12 cellular contexts compared by ENCODE assay signal in genomic region chr6:2396856-2397640, GRCh38.
DNase-seq lines count a peak whose midpoint lies in the region; FAIRE-seq and TF ChIP-seq lines count a peak whose summit lies in the region.
"Had no signal": no experiment of that assay in that cellular context is flagged by ENCODE, and none has a peak within 500 bp of the region (broad histone marks: within the 10 kb centered on the region; RNA-seq: fewer than 3 reads in every experiment).

No MANE protein-coding gene starts in this region.

- H4K20me1 ChIP-seq in astrocyte (ENCODE audit: insufficient read depth, low read length) = no peaks in the 10 kb centered on the region

- H3K27me3 ChIP-seq in astrocyte (ENCODE audit: insufficient read depth, low read length) (no peaks in the 10 kb centered on the region), vagina (no peaks in the 10 kb centered on the region), WERI-Rb-1 (ENCODE audit: insufficient read depth, low read depth, severe bottlenecking) (peaks cover 34% of the 10 kb centered on the region)
- H3K27me3 ChIP-seq: colonic mucosa had no signal

- H3K4me3 Mint-ChIP-seq in astrocyte (ENCODE audit: unreplicated experiment) = no peak overlapping the region

- no peaks in the 10 kb centered on the region for H3K36me3 ChIP-seq in astrocyte (ENCODE audit: insufficient read depth, low read length)
- H3K36me3 ChIP-seq in vagina = no peaks in the 10 kb centered on the region
- H3K36me3 ChIP-seq in WERI-Rb-1 = no peaks in the 10 kb centered on the region
- H3K36me3 ChIP-seq: colonic mucosa had no signal

- H3K9me3 ChIP-seq in astrocyte (ENCODE audit: insufficient read depth, low read depth, low read length) (no peaks in the 10 kb centered on the region), vagina (no peaks in the 10 kb centered on the region), WERI-Rb-1 (ENCODE audit: severe bottlenecking) (peaks cover 7% of the 10 kb centered on the region)
- H3K9me3 ChIP-seq: colonic mucosa had no signal

- peak overlapping the region; percentile 76 for H3K4me2 ChIP-seq in astrocyte (ENCODE audit: low read length)

- intact Hi-C loops in vagina (cut with DNase I) = no loop called here

- peak overlapping the region; percentile 5 for H2AFZ ChIP-seq in astrocyte (ENCODE audit: low read depth, low read length)

- H3K9ac ChIP-seq in astrocyte (ENCODE audit: low read length) = peak overlapping the region; percentile 8

- H3K27me3 Mint-ChIP-seq in astrocyte (ENCODE audit: low read depth, unreplicated experiment) = peaks cover 16% of the 10 kb centered on the region
- H3K27me3 Mint-ChIP-seq: naive B cell had no signal

- H3K4me1 Mint-ChIP-seq in astrocyte (ENCODE audit: low read depth, unreplicated experiment) = no peaks in the 10 kb centered on the region
- H3K4me1 Mint-ChIP-seq: naive B cell had no signal

- H3K4me3 ChIP-seq in astrocyte (ENCODE audit: insufficient read depth, low read depth, low read length) = no peak overlapping the region
- H3K4me3 ChIP-seq in vagina = no peak overlapping the region
- H3K4me3 ChIP-seq in WERI-Rb-1 (ENCODE audit: low read depth, low read length) = no peak overlapping the region
- H3K4me3 ChIP-seq: colonic mucosa had no signal

- peaks cover 13% of the 10 kb centered on the region for H3K9me3 Mint-ChIP-seq in astrocyte (ENCODE audit: unreplicated experiment)

- H3K27ac Mint-ChIP-seq in astrocyte (ENCODE audit: unreplicated experiment) = no peak overlapping the region

- FAIRE-seq in astrocyte (lab: Jason Lieb, UNC) = no peak

- H3K79me2 ChIP-seq in astrocyte (ENCODE audit: insufficient read depth, low read length) = no peaks in the 10 kb centered on the region

- H3K4me1 ChIP-seq in astrocyte (ENCODE audit: insufficient read depth, low read length) = peaks cover 10% of the 10 kb centered on the region
- no peaks in the 10 kb centered on the region for H3K4me1 ChIP-seq in vagina
- H3K4me1 ChIP-seq: colonic mucosa had no signal

- DNase-seq in AG09319 (ENCODE audit: extremely low read depth, low read depth) (peak; percentile 56), NCI-H1105 treated with DMSO at 0.1 percent for 48 hours (lab: John Stamatoyannopoulos, UW) (peak; percentile 80), astrocyte (ENCODE audit: low read depth) (peak; percentile 83), iris pigment epithelial cell (ENCODE audit: low read depth) (peak; percentile 34), vagina (ENCODE audit: extremely low spot score in 2 of 2) (no peak), NCI-H226 (no peak), putamen (ENCODE audit: low spot score) (no peak), WERI-Rb-1 (no peak)
- DNase-seq: colonic mucosa; Karpas-422; naive B cell; stimulated activated naive CD8-positive, alpha-beta T cell treated with anti-CD3 and anti-CD28 coated beads, Interleukin-15, Interleukin-2, amounts not matched to agents 100 U/mL and 50 U/mL, for 24 hours had no signal

- TF ChIP-seq CTCF in AG09319 (IDR thresholded peaks at IDR 0.05; ENCODE audit: low read depth, low read length) (no peak), astrocyte (IDR thresholded peaks at IDR 0.05; ENCODE audit: insufficient read depth, low read depth, low read length) (no peak), vagina (IDR thresholded peaks at IDR 0.05) (no peak), WERI-Rb-1 (IDR thresholded peaks at IDR 0.05; ENCODE audit: low read depth, low read length) (no peak)

- no peak for TF ChIP-seq POLR2A in vagina (IDR thresholded peaks at IDR 0.05)

- peaks cover 9% of the 10 kb centered on the region for H3K36me3 Mint-ChIP-seq in astrocyte (ENCODE audit: low read depth, unreplicated experiment)

- no peak overlapping the region for H3K27ac ChIP-seq in astrocyte (ENCODE audit: low read depth, low read length)
- H3K27ac ChIP-seq in vagina = no peak overlapping the region
- H3K27ac ChIP-seq in WERI-Rb-1 = no peak overlapping the region
- H3K27ac ChIP-seq: colonic mucosa had no signal

Comparison
In these comparisons a context has a peak if more than half of its experiments do, and no peak if none do; other contexts are left out.
1. DNase-seq: peak in AG09319 (single experiment), NCI-H1105 treated with DMSO at 0.1 percent for 48 hours (single experiment), astrocyte (single experiment) and iris pigment epithelial cell (single experiment); none in vagina (0 of 2), NCI-H226 (single experiment), putamen (single experiment) and WERI-Rb-1 (single experiment).